30 cellular contexts compared by ENCODE assay signal in genomic region chr11:133176748-133177147, GRCh38.
"Had no signal": no experiment of that assay in that cellular context is flagged by ENCODE, and none has a peak within 500 bp of the region (broad histone marks: within the 10 kb centered on the region; RNA-seq: fewer than 3 reads in every experiment).

No MANE protein-coding gene starts in this region.

- H3K4me3 ChIP-seq: PC-9, SJCRH30, SK-N-MC had no signal

- H3K27ac ChIP-seq: brain microvascular endothelial cell, KMS-11, PC-9, RWPE1, SJCRH30, SK-N-MC had no signal

- ATAC-seq: activated CD8-positive, alpha-beta T cell treated with anti-CD3 and anti-CD28 coated beads for 36 hours; activated T-cell treated with anti-CD3 and anti-CD28 coated beads, Interleukin-2, amount 50 U/mL, for 72 hours; activated T-helper 17 cell treated with anti-CD3 and anti-CD28 coated beads, Interleukin-2, amount 50 U/mL, for 72 hours had no signal

- H3K9ac ChIP-seq: KMS-11 had no signal

- FAIRE-seq: RCC 7860 had no signal

- H3K27me3 ChIP-seq: brain microvascular endothelial cell, SJCRH30 had no signal

- H3K9me3 ChIP-seq: SJCRH30 had no signal

- H3K4me1 ChIP-seq: SJCRH30 had no signal

- H3K36me3 ChIP-seq: brain microvascular endothelial cell, SJCRH30 had no signal

- H2AFZ ChIP-seq: PC-9 had no signal

- H3K4me2 ChIP-seq: KMS-11, PC-9 had no signal

- DNase-seq: activated CD4-positive, alpha-beta T cell treated with anti-CD3 and anti-CD28 coated beads, Interleukin-2, amount 10 ng/mL, durations not matched to agents 24 days and 14 days; activated CD4-positive, alpha-beta T cell treated with anti-CD3 and anti-CD28 coated beads, Interleukin-2, amount 50 U/mL, for 4 hours; activated CD8-positive, alpha-beta T cell treated with anti-CD3 and anti-CD28 coated beads for 36 hours; activated effector memory CD4-positive, alpha-beta T cell treated with anti-CD3 and anti-CD28 coated beads, Interleukin-2, amount 50 U/mL, for 16 hours; activated naive CD4-positive, alpha-beta T cell; activated naive CD4-positive, alpha-beta T cell treated with anti-CD3 and anti-CD28 coated beads, Interleukin-2, amount 50 U/mL, for 16 hours; activated naive CD8-positive, alpha-beta T cell treated with anti-CD3 and anti-CD28 coated beads for 36 hours; activated T-cell treated with anti-CD3 and anti-CD28 coated beads, Interleukin-2, amount 50 U/mL, for 1 hour; activated T-cell treated with anti-CD3 and anti-CD28 coated beads, Interleukin-2, amount 50 U/mL, for 72 hours; amniotic stem cell; aorta; brain microvascular endothelial cell; MM.1S; MV-4-11; NCI-H1092; NCI-H1436 treated with DMSO at 0.1 percent for 48 hours; NCI-H1694 treated with DMSO at 0.1 percent for 48 hours; NCI-H2029; NCI-H345; NCI-H524 treated with DMSO at 0.1 percent for 48 hours; NK-92 treated with Interleukin-12 subunit alpha and Interleukin-12 subunit beta, amount 100 ng/mL, for 24 hours; PC-9; SHP77; SJCRH30; T1000 had no signal
